ENCODE assay signal across 8 cellular contexts in the genomic region with DNA sequence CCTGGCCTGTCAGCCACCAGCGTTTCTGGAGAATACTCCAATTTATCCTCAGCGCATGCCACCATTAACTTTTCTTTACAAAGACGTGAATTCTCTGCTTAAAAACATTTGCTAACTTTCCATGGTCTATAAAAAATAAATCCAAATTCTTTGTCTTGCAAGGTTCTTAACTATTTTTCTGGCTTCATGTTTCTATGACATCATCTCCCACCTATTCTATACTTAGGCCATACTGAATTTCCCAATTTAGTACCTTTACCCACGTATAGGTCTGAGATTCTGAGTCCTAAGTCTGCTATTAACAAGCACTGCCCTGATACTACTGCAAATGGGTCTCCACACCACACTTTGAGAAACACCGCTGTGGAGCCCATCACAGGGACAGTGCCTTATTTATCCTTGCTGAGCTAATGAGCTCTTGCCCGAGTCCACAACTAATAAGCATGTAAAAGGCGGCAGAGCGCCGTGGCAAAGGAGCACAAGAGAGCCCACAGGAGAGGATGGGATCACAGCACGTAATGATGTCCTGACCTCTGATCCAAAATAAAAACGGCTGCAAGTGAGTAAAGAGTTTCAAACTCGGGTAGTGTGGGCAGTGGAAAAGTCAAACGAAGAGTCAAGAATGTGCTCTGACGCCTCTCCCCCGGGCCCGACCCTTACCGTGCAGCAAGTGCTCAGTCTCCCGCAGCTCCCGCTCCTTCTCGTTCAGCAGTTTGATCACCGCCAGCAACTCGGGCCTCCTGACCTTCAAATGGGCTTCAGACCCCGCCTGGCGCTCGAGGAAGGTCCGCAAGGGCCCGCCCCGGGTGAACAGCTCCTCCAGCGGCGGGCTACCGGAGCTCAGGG. TPM values are rescaled to one million over a fixed set of nuclear protein-coding genes. Genes with fewer than 3 reads are reported as not detected.
DNase-seq lines count a peak whose midpoint lies in the region; ATAC-seq and TF ChIP-seq lines count a peak whose summit lies in the region.

No MANE protein-coding gene starts in this region.

- POLR2A ChIA-PET in activated CD4-positive, alpha-beta memory T cell treated with anti-CD3 and anti-CD28 coated beads for 36 hours (lab: Charles Lee), result interaction anchor here (1.4 to 2.7 kb wide), 2 partner anchors 17 to 19 kb away, joined by 4 to 9 read pairs; a partner anchor contains a TSS

- peak overlapping the region; percentile 98 for H3K4me3 Mint-ChIP-seq in activated CD4-positive, alpha-beta memory T cell treated with anti-CD3 and anti-CD28 coated beads for 36 hours

- no peak for TF ChIP-seq EP300 in gastroesophageal sphincter (IDR thresholded peaks at IDR 0.05)

- DNase-seq in EH (ENCODE audit: low read depth), result peak; percentile 24
- peak; percentile 46 for DNase-seq in activated CD4-positive, alpha-beta memory T cell treated with anti-CD3 and anti-CD28 coated beads for 36 hours
- no peak for DNase-seq in occipital lobe (lab: John Stamatoyannopoulos, UW)
- DNase-seq in ecto neural progenitor cell (ENCODE audit: low spot score), result no peak

- H3K4me1 ChIP-seq in gastroesophageal sphincter, result peaks cover 11 to 49% (median 16%) of the 10 kb centered on the region in 3 donors
- H3K4me1 ChIP-seq in parathyroid adenoma, result no peaks in the 10 kb centered on the region

- peak overlapping the region; percentile 54 for H3K9ac ChIP-seq in parathyroid adenoma

- intact Hi-C loops in activated CD4-positive, alpha-beta memory T cell treated with anti-CD3 and anti-CD28 coated beads for 36 hours (cut with micrococcal nuclease), result loop anchor here (1.0 to 5.0 kb wide), 2 partner anchors 22 to 820 kb away; no protein-coding TSS in a partner anchor

- H3K4me2 ChIP-seq in parathyroid adenoma (ENCODE audit: low read length), result peak overlapping the region; percentile 97

- no peaks in the 10 kb centered on the region for H3K27me3 ChIP-seq in gastroesophageal sphincter
- H3K27me3 ChIP-seq in parathyroid adenoma (ENCODE audit: control insufficient read depth, insufficient read depth, low read length), result no peaks in the 10 kb centered on the region

- H3K27ac Mint-ChIP-seq in activated CD4-positive, alpha-beta memory T cell treated with anti-CD3 and anti-CD28 coated beads for 36 hours, result peak overlapping the region; percentile 90

- H3K4me1 Mint-ChIP-seq in activated CD4-positive, alpha-beta memory T cell treated with anti-CD3 and anti-CD28 coated beads for 36 hours (ENCODE audit: low read depth), result peaks cover 36% of the 10 kb centered on the region

- H3K9me3 ChIP-seq in gastroesophageal sphincter, result no peaks in the 10 kb centered on the region
- H3K9me3 ChIP-seq in parathyroid adenoma (ENCODE audit: control insufficient read depth, low read length), result no peaks in the 10 kb centered on the region

- TF ChIP-seq CTCF in gastroesophageal sphincter (IDR thresholded peaks at IDR 0.05) (no peak), parathyroid adenoma (IDR thresholded peaks at IDR 0.05) (no peak)

- ATAC-seq in GM19463 (IDR thresholded peaks at IDR 0.05; ENCODE audit: unreplicated experiment) (peak; percentile 14), HG03565 (IDR thresholded peaks at IDR 0.05; ENCODE audit: unreplicated experiment) (peak; percentile 9), gastroesophageal sphincter (peak; percentile 39)

- no peak for TF ChIP-seq POLR2A in gastroesophageal sphincter (IDR thresholded peaks at IDR 0.05)

- H3K27ac ChIP-seq in gastroesophageal sphincter (peak overlapping the region; percentile 79 to 95 (median 89)), parathyroid adenoma (peak overlapping the region; percentile 82)

- peaks cover 5% of the 10 kb centered on the region for H3K9me3 Mint-ChIP-seq in activated CD4-positive, alpha-beta memory T cell treated with anti-CD3 and anti-CD28 coated beads for 36 hours

- H3K36me3 ChIP-seq in gastroesophageal sphincter (peaks cover 0 to 14% of the 10 kb centered on the region in 2 donors), parathyroid adenoma (ENCODE audit: control insufficient read depth, insufficient read depth, low read length) (no peaks in the 10 kb centered on the region)

- H2AFZ ChIP-seq in parathyroid adenoma, result peak overlapping the region; percentile 91

- H3K4me3 ChIP-seq in gastroesophageal sphincter (peak overlapping the region; percentile 73 to 87), parathyroid adenoma (ENCODE audit: low read depth, low read length) (peak overlapping the region; percentile 92)

- H3K27me3 Mint-ChIP-seq in activated CD4-positive, alpha-beta memory T cell treated with anti-CD3 and anti-CD28 coated beads for 36 hours, result no peaks in the 10 kb centered on the region

- CTCF ChIA-PET in activated CD4-positive, alpha-beta memory T cell treated with anti-CD3 and anti-CD28 coated beads for 36 hours (lab: Charles Lee), result no interaction called here

- H3K79me2 ChIP-seq in parathyroid adenoma, result peaks cover 19% of the 10 kb centered on the region

- WGBS in gastroesophageal sphincter (ENCODE audit: low coverage in 1 of 2), 2 donors, result 6 to 7% methylated on average over 6 to 14 of the region's 31 CpGs

- peaks cover 24% of the 10 kb centered on the region for H3K36me3 Mint-ChIP-seq in activated CD4-positive, alpha-beta memory T cell treated with anti-CD3 and anti-CD28 coated beads for 36 hours

RNA-seq across cellular contexts. Expression of a gene that starts 0.5 kb away (rescaled TPM):
- 10 to 100 TPM; 16.9 to 20.1 TPM for total RNA-seq in activated CD4-positive, alpha-beta memory T cell treated with anti-CD3 and anti-CD28 coated beads for 36 hours
- total RNA-seq in gastroesophageal sphincter (10 to 100 TPM; 18.7 to 33.2 (median 24.8) TPM), occipital lobe (16.8 TPM)

RNA-seq across cellular contexts. Expression of a gene that starts 19.1 kb away (rescaled TPM):
- total RNA-seq in activated CD4-positive, alpha-beta memory T cell treated with anti-CD3 and anti-CD28 coated beads for 36 hours, result 10 to 100 TPM; 41.8 to 42.7 TPM
- 1 to 10 TPM; 2.2 to 5.9 (median 3.2) TPM for total RNA-seq in gastroesophageal sphincter
- 6.4 TPM for total RNA-seq in occipital lobe

Comparison
In these comparisons a context has a peak if more than half of its experiments do, and no peak if none do; other contexts are left out.
1. DNase-seq: peak in EH (single experiment) and activated CD4-positive, alpha-beta memory T cell treated with anti-CD3 and anti-CD28 coated beads for 36 hours (single experiment); none in occipital lobe (single experiment) and ecto neural progenitor cell (single experiment).
2. Peak in every context shown above with its lines, with median percentiles within 50 percentile points of each other: ATAC-seq.